Comparison of ENCODE assay signal across 26 cellular contexts in the genomic region with DNA sequence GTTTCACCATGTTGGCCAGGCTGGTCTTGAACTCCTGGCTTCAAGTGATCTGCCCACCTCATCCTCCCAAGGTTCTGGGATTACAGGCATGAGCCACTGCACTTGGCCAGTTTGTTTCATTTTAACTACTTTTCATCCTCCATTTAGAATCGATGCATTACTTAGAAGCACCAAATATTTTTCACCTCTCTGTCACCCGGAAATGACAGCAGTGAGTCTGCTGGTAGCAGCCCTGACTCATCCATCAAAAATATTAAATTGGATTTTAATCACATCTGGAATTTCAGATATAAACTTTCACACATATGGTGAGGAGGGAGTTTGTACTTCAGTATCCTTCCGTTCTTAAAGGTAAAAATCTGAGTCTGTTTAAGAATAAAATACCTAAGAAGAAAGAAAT.
DNase-seq lines count a peak whose midpoint lies in the region; ATAC-seq and TF ChIP-seq lines count a peak whose summit lies in the region.
"Had no signal": no experiment of that assay in that cellular context is flagged by ENCODE, and none has a peak within 500 bp of the region (broad histone marks: within the 10 kb centered on the region; RNA-seq: fewer than 3 reads in every experiment).

No MANE protein-coding gene starts in this region.

- H3K36me3 ChIP-seq in mucosa of descending colon (ENCODE audit: low read depth): no peaks in the 10 kb centered on the region
- H3K36me3 ChIP-seq: uterus had no signal

- ATAC-seq in GM18861 (IDR thresholded peaks at IDR 0.05; ENCODE audit: unreplicated experiment) (no peak), GM18858 (IDR thresholded peaks at IDR 0.05; ENCODE audit: unreplicated experiment) (no peak), mucosa of descending colon (no peak)
- ATAC-seq: foreskin keratinocyte; left cardiac atrium; stimulated activated effector memory CD8-positive, alpha-beta T cell treated with anti-CD3 and anti-CD28 coated beads, Interleukin-12 subunit alpha, Interleukin-12 subunit beta, amount 100 ng/mL, for 72 hours; WTC11 had no signal

- H3K4me3 ChIP-seq in astrocyte of the spinal cord (ENCODE audit: low read depth, low read length): no peak overlapping the region
- H3K4me3 ChIP-seq in mucosa of descending colon: no peak overlapping the region
- H3K4me3 ChIP-seq: uterus had no signal

- no peak for TF ChIP-seq CTCF in astrocyte of the spinal cord (IDR thresholded peaks at IDR 0.05; ENCODE audit: low read depth, low read length)
- no peak for TF ChIP-seq CTCF in mucosa of descending colon (IDR thresholded peaks at IDR 0.05)

- H3K9me3 ChIP-seq in mucosa of descending colon: no peaks in the 10 kb centered on the region
- H3K9me3 ChIP-seq: uterus had no signal

- H3K4me1 ChIP-seq in mucosa of descending colon (ENCODE audit: low read depth): no peaks in the 10 kb centered on the region
- H3K4me1 ChIP-seq: foreskin keratinocyte, uterus had no signal

- intact Hi-C loops in mucosa of descending colon (cut with DNase I, micrococcal nuclease): no loop called here

- DNase-seq in Daoy (ENCODE audit: low read depth): peak; percentile 52
- DNase-seq in LHCN-M2 (ENCODE audit: low read depth): peak; percentile 59
- DNase-seq in astrocyte of the spinal cord (ENCODE audit: low read depth, low spot score): peak; percentile 50
- DNase-seq in lung microvascular endothelial cell (ENCODE audit: low read depth in 2 of 2): peak; percentile 65 to 90
- DNase-seq in nucleus accumbens (lab: John Stamatoyannopoulos, UW): no peak
- DNase-seq in mucosa of descending colon: no peak
- DNase-seq: activated CD8-positive, alpha-beta memory T cell treated with anti-CD3 and anti-CD28 coated beads, Interleukin-2, amount 50 U/mL, for 4 hours; activated naive CD4-positive, alpha-beta T cell treated with anti-CD3 and anti-CD28 coated beads, Interleukin-2, amount 50 U/mL, for 16 hours; caudate nucleus; CD4-positive, CD25-positive, alpha-beta regulatory T cell; foreskin keratinocyte; HFFc6; Kasumi-1; left cardiac atrium; mesenchymal stem cell; NCI-H1694; NCI-H2171; NCI-H526; retina; stimulated activated CD4-positive, alpha-beta T cell treated with anti-CD3 and anti-CD28 coated beads, Interleukin-2, amount 100 ng/mL, for 48 hours; T-helper 9 cell; uterus had no signal

- in situ Hi-C loops in astrocyte of the spinal cord (cut with HindIII; ENCODE audit: low sequenced_read_pairs): no loop called here

Comparison
In these comparisons a context has a peak if more than half of its experiments do, and no peak if none do; other contexts are left out.
1. DNase-seq: peak in Daoy (single experiment), LHCN-M2 (single experiment), astrocyte of the spinal cord (single experiment) and lung microvascular endothelial cell (2 of 2); none in nucleus accumbens (0 of 56) and mucosa of descending colon (0 of 3).